In genomic region chr22:41479671-41480396, GRCh38 we compare ENCODE assay signal across 9 cellular contexts. TPM values are rescaled to one million over a fixed set of nuclear protein-coding genes. Genes with fewer than 3 reads are reported as not detected.
A peak's percentile ranks its signal among the peaks of the same experiment; 100 is the strongest.
DNase-seq lines count a peak whose midpoint lies in the region; ATAC-seq, FAIRE-seq and TF ChIP-seq lines count a peak whose summit lies in the region.
"Had no signal": no experiment of that assay in that cellular context is flagged by ENCODE, and none has a peak within 500 bp of the region (broad histone marks: within the 10 kb centered on the region; RNA-seq: fewer than 3 reads in every experiment).

No MANE protein-coding gene starts in this region.

- peak overlapping the region; percentile 24 to 82 (median 55); a peak in 19 of 22 replicates for H3K9ac ChIP-seq in BLaER1 treated with 17β-estradiol and CSF1 and Interleukin-3, amounts not matched to agents 10 nM and 100 nM

- peak overlapping the region in 7 of 10 experiments; percentile 2 to 47 (median 19); a peak in 6 of 20 replicates for H3K4me3 ChIP-seq in BLaER1 treated with 17β-estradiol and CSF1 and Interleukin-3, amounts not matched to agents 10 nM and 100 nM
- H3K4me3 ChIP-seq in Peyer's patch: no peak overlapping the region
- peak overlapping the region; percentile 11 for H3K4me3 ChIP-seq in psoas muscle

- H3K27ac ChIP-seq in BLaER1 treated with 17β-estradiol and CSF1 and Interleukin-3, amounts not matched to agents 10 nM and 100 nM: peak overlapping the region in 9 of 11 experiments; percentile 47 to 89 (median 71); a peak in 18 of 22 replicates
- H3K27ac ChIP-seq in Peyer's patch (peak overlapping the region; percentile 17 to 69 (median 39)), psoas muscle (peak overlapping the region; percentile 89)
- H3K27ac ChIP-seq: VCaP had no signal

- no peak for TF ChIP-seq CTCF in Peyer's patch (IDR thresholded peaks at IDR 0.05)
- no peak for TF ChIP-seq CTCF in psoas muscle (IDR thresholded peaks at IDR 0.05)

- H4K20me1 ChIP-seq in BLaER1 treated with 17β-estradiol and CSF1 and Interleukin-3, amounts not matched to agents 10 nM and 100 nM: peaks cover 50 to 98% (median 89%) of the 10 kb centered on the region in 11 experiments

- peak in 2 of 4 donors; percentile 8 to 20 for ATAC-seq in psoas muscle
- ATAC-seq in GM21515 (IDR thresholded peaks at IDR 0.05; ENCODE audit: unreplicated experiment): no peak

- WGBS in psoas muscle, 3 donors: 60 to 67% (median 64%) methylated on average over 6 of the region's 6 CpGs

- peak overlapping the region; percentile 57 to 99 (median 85) for H3K4me2 ChIP-seq in BLaER1 treated with 17β-estradiol and CSF1 and Interleukin-3, amounts not matched to agents 10 nM and 100 nM

- H3K27me3 ChIP-seq in BLaER1 treated with 17β-estradiol and CSF1 and Interleukin-3, amounts not matched to agents 10 nM and 100 nM: no peaks in the 10 kb centered on the region
- H3K27me3 ChIP-seq in Peyer's patch: no peaks in the 10 kb centered on the region
- H3K27me3 ChIP-seq in psoas muscle (ENCODE audit: insufficient read depth in 3 of 3, low read length in 2 of 3): no peaks in the 10 kb centered on the region

- peaks cover 55 to 91% (median 76%) of the 10 kb centered on the region in 10 experiments for H3K4me1 ChIP-seq in BLaER1 treated with 17β-estradiol and CSF1 and Interleukin-3, amounts not matched to agents 10 nM and 100 nM
- peaks cover 0 to 62% (median 9%) of the 10 kb centered on the region in 4 donors for H3K4me1 ChIP-seq in Peyer's patch
- H3K4me1 ChIP-seq in psoas muscle: peaks cover 76% of the 10 kb centered on the region

- TF ChIP-seq POLR2A in Peyer's patch (IDR thresholded peaks at IDR 0.05): no peak

- DNase-seq in Peyer's patch (no peak), frontal cortex (ENCODE audit: low spot score in 2 of 2) (peak; percentile 17 to 40), psoas muscle (no peak), NCI-H345 (lab: John Stamatoyannopoulos, UW) (no peak), DMS114 treated with DMSO at 0.1 percent for 48 hours (lab: John Stamatoyannopoulos, UW; ENCODE audit: unreplicated experiment) (no peak), NCI-H82 treated with DMSO at 0.1 percent for 48 hours (lab: John Stamatoyannopoulos, UW; ENCODE audit: unreplicated experiment) (no peak)

- FAIRE-seq in frontal cortex (lab: Jason Lieb, UNC): no peak

- intact Hi-C loops in psoas muscle (cut with DNase I): no loop called here

- H3K36me3 ChIP-seq in BLaER1 treated with 17β-estradiol and CSF1 and Interleukin-3, amounts not matched to agents 10 nM and 100 nM: peaks cover 3 to 34% (median 23%) of the 10 kb centered on the region in 11 experiments; a peak in 14 of 22 replicates
- H3K36me3 ChIP-seq in Peyer's patch: peaks cover 0 to 4% (median 0%) of the 10 kb centered on the region in 3 donors
- peaks cover 0 to 10% of the 10 kb centered on the region in 2 donors for H3K36me3 ChIP-seq in psoas muscle (ENCODE audit: insufficient read depth in 1 of 2, low read depth in 1 of 2)

- peaks cover 0 to 11% (median 0%) of the 10 kb centered on the region in 11 experiments; a peak in 7 of 22 replicates for H3K9me3 ChIP-seq in BLaER1 treated with 17β-estradiol and CSF1 and Interleukin-3, amounts not matched to agents 10 nM and 100 nM (replicated peaks in 1 of 11)
- H3K9me3 ChIP-seq in Peyer's patch (no peaks in the 10 kb centered on the region), psoas muscle (no peaks in the 10 kb centered on the region)

RNA-seq across cellular contexts. Expression of gene ACO2, which starts 10.9 kb away (rescaled TPM):
- 100 to 1,000 TPM; 115 to 394 (median 356) TPM for total RNA-seq in Peyer's patch
- 72.2 TPM for total RNA-seq in frontal cortex
- 100 to 1,000 TPM; 422 to 513 (median 474) TPM for total RNA-seq in psoas muscle
- 100 to 1,000 TPM; 346 to 459 (median 402) TPM for polyA plus RNA-seq in psoas muscle

RNA-seq across cellular contexts. Expression of gene PHF5A, which starts 11.3 kb away (rescaled TPM):
- total RNA-seq in Peyer's patch (10 to 100 TPM; 20.6 to 31.3 (median 23.0) TPM), frontal cortex (53.0 TPM), psoas muscle (10 to 100 TPM; 19.9 to 40.0 (median 23.4) TPM)
- 10 to 100 TPM; 34.3 to 79.2 (median 49.0) TPM for polyA plus RNA-seq in psoas muscle

RNA-seq across cellular contexts. Expression of gene TOB2, which starts 33.2 kb away (rescaled TPM):
- total RNA-seq in Peyer's patch (10 to 100 TPM; 18.2 to 78.6 (median 74.4) TPM), frontal cortex (10.2 TPM), psoas muscle (100 to 1,000 TPM in 1 of 4 donors, 10 to 100 TPM in 3; 12.3 to 111 (median 50.9) TPM)
- 10 to 100 TPM in 2 of 3 donors, 1 to 10 TPM in 1; 9.5 to 26.1 (median 23.4) TPM for polyA plus RNA-seq in psoas muscle

Comparison
In these comparisons a context has a peak if more than half of its experiments do, and no peak if none do; other contexts are left out.
1. H3K27ac ChIP-seq: peak in every context shown above with its lines; median percentile 89 in psoas muscle; 71 in BLaER1 treated with 17β-estradiol and CSF1 and Interleukin-3, amounts not matched to agents 10 nM and 100 nM; 39 in Peyer's patch.
2. H3K4me3 ChIP-seq: peak in BLaER1 treated with 17β-estradiol and CSF1 and Interleukin-3, amounts not matched to agents 10 nM and 100 nM (7 of 10) and psoas muscle (single experiment); none in Peyer's patch (0 of 4).
3. DNase-seq: peak in frontal cortex (2 of 2); none in Peyer's patch (0 of 3), psoas muscle (0 of 2), NCI-H345 (single experiment), DMS114 treated with DMSO at 0.1 percent for 48 hours (single experiment) and NCI-H82 treated with DMSO at 0.1 percent for 48 hours (single experiment).